ENCODE assay signal across 20 cellular contexts in the genomic region with DNA sequence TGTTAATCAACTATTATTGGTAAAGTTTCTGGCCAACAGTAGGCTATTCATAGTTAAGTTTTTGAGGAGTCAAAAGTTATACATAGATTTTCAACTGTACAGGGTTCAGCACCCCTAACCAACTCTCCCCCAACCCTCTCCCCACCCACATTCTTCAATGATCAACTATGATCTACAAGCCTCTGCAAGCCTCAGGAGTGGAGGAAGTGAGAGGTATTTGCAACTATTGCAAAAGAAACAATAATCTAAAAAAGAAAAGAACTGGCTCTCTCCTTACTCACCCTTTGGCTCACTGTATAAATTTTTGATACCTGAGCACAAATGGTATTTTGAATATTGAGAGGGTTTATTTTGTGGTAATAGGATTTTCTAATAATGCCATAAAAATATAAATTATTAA.
A peak's percentile ranks its signal among the peaks of the same experiment; 100 is the strongest.
DNase-seq lines count a peak whose midpoint lies in the region; ATAC-seq and TF ChIP-seq lines count a peak whose summit lies in the region.
"Had no signal": no experiment of that assay in that cellular context is flagged by ENCODE, and none has a peak within 500 bp of the region (broad histone marks: within the 10 kb centered on the region; RNA-seq: fewer than 3 reads in every experiment).

No MANE protein-coding gene starts in this region.

- H3K27ac Mint-ChIP-seq in MCF 10A (ENCODE audit: low read depth, unreplicated experiment) = no peak overlapping the region
- H3K27ac Mint-ChIP-seq: CD14-positive monocyte; CD4-positive, alpha-beta memory T cell; H9; IgD-negative memory B cell had no signal

- no peaks in the 10 kb centered on the region for H3K36me3 Mint-ChIP-seq in MCF 10A (ENCODE audit: insufficient read depth, unreplicated experiment)
- H3K36me3 Mint-ChIP-seq: CD14-positive monocyte; CD4-positive, alpha-beta memory T cell had no signal

- H3K9me3 ChIP-seq in breast epithelium = no peaks in the 10 kb centered on the region
- no peaks in the 10 kb centered on the region for H3K9me3 ChIP-seq in RWPE2 (ENCODE audit: severe bottlenecking)
- no peaks in the 10 kb centered on the region for H3K9me3 ChIP-seq in PC-3 (ENCODE audit: low read length)
- H3K9me3 ChIP-seq: A549, BLaER1 had no signal

- no peaks in the 10 kb centered on the region for H3F3A ChIP-seq in PC-3 (ENCODE audit: low read length, unreplicated experiment)

- H3K36me3 ChIP-seq in breast epithelium (no peaks in the 10 kb centered on the region), RWPE2 (ENCODE audit: low read depth) (no peaks in the 10 kb centered on the region), PC-3 (ENCODE audit: low read depth, low read length) (no peaks in the 10 kb centered on the region)
- H3K36me3 ChIP-seq: BLaER1 had no signal

- DNase-seq in MCF 10A (ENCODE audit: unreplicated experiment) (peak; percentile 3), breast epithelium (ENCODE audit: low spot score in 2 of 2) (no peak), RWPE2 (ENCODE audit: low spot score) (no peak), epithelial cell of esophagus (ENCODE audit: low read depth) (peak; percentile 76), renal cortical epithelial cell (ENCODE audit: low read depth) (peak; percentile 7), PC-3 (no peak), NCI-H1930 (lab: John Stamatoyannopoulos, UW) (no peak)
- DNase-seq: AML-193; CD4-positive, alpha-beta memory T cell; DMS153; DMS79; GDM1; H9 had no signal

- no peaks in the 10 kb centered on the region for H3K27me3 Mint-ChIP-seq in MCF 10A (ENCODE audit: insufficient read depth, unreplicated experiment)

- H3K4me2 ChIP-seq in PC-3 (ENCODE audit: low read length) = no peak overlapping the region
- H3K4me2 ChIP-seq: A549, BLaER1 had no signal

- H4K20me1 ChIP-seq in PC-3 (ENCODE audit: low read length) = no peaks in the 10 kb centered on the region
- H4K20me1 ChIP-seq: BLaER1 had no signal

- no peak overlapping the region for H2AFZ ChIP-seq in PC-3 (ENCODE audit: low read length)

- no peaks in the 10 kb centered on the region for H3K9me2 ChIP-seq in PC-3 (replicated peaks; ENCODE audit: low read length)

- POLR2A ChIA-PET in MCF 10A (lab: Yijun Ruan, JAX) (no interaction called here), PC-3 (lab: Charles Lee; ENCODE audit: unreplicated experiment) (no interaction called here)

- H3K79me2 ChIP-seq in PC-3 (ENCODE audit: low read length) = no peaks in the 10 kb centered on the region

- H3K9ac ChIP-seq in PC-3 (ENCODE audit: low read length) = no peak overlapping the region
- H3K9ac ChIP-seq: BLaER1 had no signal

- no peak for TF ChIP-seq POLR2A in breast epithelium (IDR thresholded peaks at IDR 0.05)

- H3K27me3 ChIP-seq in breast epithelium = no peaks in the 10 kb centered on the region
- H3K27me3 ChIP-seq in RWPE2 (ENCODE audit: insufficient read depth, poor library complexity, severe bottlenecking) = no peaks in the 10 kb centered on the region
- H3K27me3 ChIP-seq in PC-3 (ENCODE audit: low read length) = 0 out of 2 replicates have a peak, but pooled peaks cover 4% of the 10 kb centered on the region
- H3K27me3 ChIP-seq: BLaER1 had no signal

- H3K4me3 ChIP-seq in breast epithelium = no peak overlapping the region
- no peak overlapping the region for H3K4me3 ChIP-seq in RWPE2 (ENCODE audit: severe bottlenecking)
- H3K4me3 ChIP-seq in epithelial cell of esophagus (ENCODE audit: low read length) = no peak overlapping the region
- H3K4me3 ChIP-seq in PC-3 (ENCODE audit: low read length) = no peak overlapping the region
- H3K4me3 ChIP-seq: A549, BLaER1 had no signal

- TF ChIP-seq CTCF in MCF 10A (IDR thresholded peaks at IDR 0.05; ENCODE audit: unreplicated experiment) = no peak
- no peak for TF ChIP-seq CTCF in breast epithelium (IDR thresholded peaks at IDR 0.05)
- no peak for TF ChIP-seq CTCF in RWPE2 (IDR thresholded peaks at IDR 0.05; ENCODE audit: poor library complexity, severe bottlenecking)
- TF ChIP-seq CTCF in epithelial cell of esophagus (IDR thresholded peaks at IDR 0.05; ENCODE audit: insufficient read depth, low read depth, low read length, missing control alignments) = no peak
- TF ChIP-seq CTCF in PC-3 (conservative IDR thresholded peaks at IDR 0.05; ENCODE audit: low read depth, low read length) = no peak

- peaks cover 6% of the 10 kb centered on the region for H3K4me1 Mint-ChIP-seq in MCF 10A (ENCODE audit: insufficient read depth, unreplicated experiment)
- H3K4me1 Mint-ChIP-seq: CD14-positive monocyte; CD4-positive, alpha-beta memory T cell had no signal

- BruUV-seq in MCF 10A (replicated peaks; lab: Mats Ljungman, UMichigan) = no TSS peak
- no TSS peak for BruUV-seq in PC-3 (replicated peaks; lab: Mats Ljungman, UMichigan)

- H3K4me3 Mint-ChIP-seq in MCF 10A (ENCODE audit: unreplicated experiment) = no peak overlapping the region
- H3K4me3 Mint-ChIP-seq: CD14-positive monocyte; CD4-positive, alpha-beta memory T cell; H9; IgD-negative memory B cell had no signal

- ATAC-seq in RWPE2 (ENCODE audit: low read depth) (peak; percentile 96), PC-3 (no peak), GM19023 (IDR thresholded peaks at IDR 0.05; ENCODE audit: unreplicated experiment) (no peak)
- ATAC-seq: A549, HepG2 had no signal

- no peaks in the 10 kb centered on the region for H3K4me1 ChIP-seq in breast epithelium
- H3K4me1 ChIP-seq in RWPE2 (ENCODE audit: insufficient read depth, poor library complexity, severe bottlenecking) = peaks cover 17% of the 10 kb centered on the region
- no peaks in the 10 kb centered on the region for H3K4me1 ChIP-seq in PC-3 (ENCODE audit: insufficient read depth, low read length)
- H3K4me1 ChIP-seq: A549, BLaER1 had no signal

- intact Hi-C loops in MCF 10A (cut with micrococcal nuclease) = no loop called here
- intact Hi-C loops in breast epithelium (cut with DNase I; ENCODE audit: low total_unique reads) = no loop called here
- intact Hi-C loops in PC-3 (cut with micrococcal nuclease) = no loop called here

- no peaks in the 10 kb centered on the region for H3K9me3 Mint-ChIP-seq in MCF 10A (ENCODE audit: unreplicated experiment)
- H3K9me3 Mint-ChIP-seq: CD4-positive, alpha-beta memory T cell; H9; IgD-negative memory B cell had no signal

- H3K27ac ChIP-seq in breast epithelium (no peak overlapping the region), RWPE2 (ENCODE audit: poor library complexity, severe bottlenecking) (peak overlapping the region; percentile 68), PC-3 (ENCODE audit: low read length) (no peak overlapping the region)
- H3K27ac ChIP-seq: 22Rv1, A549, BLaER1 had no signal

- CTCF ChIA-PET in MCF 10A (lab: Yijun Ruan, JAX) = no interaction called here
- CTCF ChIA-PET in PC-3 (lab: Charles Lee) = no interaction called here

Comparison
In these comparisons a context has a peak if more than half of its experiments do, and no peak if none do; other contexts are left out.
1. DNase-seq: peak in MCF 10A (single experiment), epithelial cell of esophagus (single experiment) and renal cortical epithelial cell (single experiment); none in breast epithelium (0 of 2), RWPE2 (single experiment), PC-3 (single experiment) and NCI-H1930 (0 of 2).